ENCODE assay signal across 25 cellular contexts in genomic region chr9:90926920-90927319, GRCh38.
"Had no signal": no experiment of that assay in that cellular context is flagged by ENCODE, and none has a peak within 500 bp of the region (broad histone marks: within the 10 kb centered on the region; RNA-seq: fewer than 3 reads in every experiment).

No MANE protein-coding gene starts in this region.

- H3K27me3 ChIP-seq: foreskin keratinocyte, hepatocyte, ovary, right lobe of liver, suprapubic skin, tibial nerve had no signal

- H3K4me3 Mint-ChIP-seq: activated CD4-positive, alpha-beta memory T cell treated with anti-CD3 and anti-CD28 coated beads, Interleukin-2, amount 10 ng/mL, durations not matched to agents 7 days and 5 days; activated naive CD4-positive, alpha-beta T cell treated with anti-CD3 and anti-CD28 coated beads, Interleukin-2, amount 10 ng/mL, durations not matched to agents 7 days and 5 days; activated T-cell treated with anti-CD3 and anti-CD28 coated beads, Interleukin-2, amount 50 U/mL, for 72 hours; brain; dendritic cell treated with granulocyte-macrophage colony-stimulating factor and Interleukin-4, amounts not matched to agents 40 ng/mL and 50 ng/mL, for 4 days; immature natural killer cell; memory B cell; nephron; stimulated activated effector memory CD8-positive, alpha-beta T cell treated with anti-CD3 and anti-CD28 coated beads, Interleukin-12 subunit alpha, Interleukin-12 subunit beta, amount 100 ng/mL, for 72 hours; stimulated activated naive CD8-positive, alpha-beta T cell treated with anti-CD3 and anti-CD28 coated beads, Interleukin-15, amount 100 ng/mL, for 72 hours; T-helper 17 cell had no signal

- H3K27ac ChIP-seq: foreskin keratinocyte, hepatocyte, neutrophil, ovary, right lobe of liver, suprapubic skin, tibial nerve had no signal

- H3K9me3 ChIP-seq: neutrophil, ovary, right lobe of liver, suprapubic skin, tibial nerve had no signal

- H3K27me3 Mint-ChIP-seq: memory B cell had no signal

- H2AFZ ChIP-seq: hepatocyte had no signal

- H3K36me3 ChIP-seq: neutrophil, ovary, right lobe of liver, suprapubic skin, tibial nerve had no signal

- H3K79me2 ChIP-seq: hepatocyte had no signal

- H3K4me1 ChIP-seq: suprapubic skin, tibial nerve had no signal

- DNase-seq: activated CD4-positive, alpha-beta memory T cell treated with anti-CD3 and anti-CD28 coated beads, Interleukin-2, amount 10 ng/mL, durations not matched to agents 7 days and 5 days; activated CD4-positive, alpha-beta T cell treated with anti-CD3 and anti-CD28 coated beads for 48 hours; activated effector memory CD4-positive, alpha-beta T cell treated with anti-CD3 and anti-CD28 coated beads, Interleukin-2, amount 50 U/mL, for 16 hours; activated naive CD4-positive, alpha-beta T cell treated with anti-CD3 and anti-CD28 coated beads, Interleukin-2, amount 10 ng/mL, durations not matched to agents 7 days and 5 days; activated T-cell treated with anti-CD3 and anti-CD28 coated beads, Interleukin-2, amount 50 U/mL, for 72 hours; effector CD8-positive, alpha-beta T cell; erythroblast; immature natural killer cell; left ventricle myocardium superior; ovary; right lobe of liver; stimulated activated CD4-positive, alpha-beta T cell treated with anti-CD3 and anti-CD28 coated beads, Interleukin-2, amount 100 ng/mL, for 24 hours; stimulated activated naive CD8-positive, alpha-beta T cell treated with anti-CD3 and anti-CD28 coated beads, Interleukin-15, amount 100 ng/mL, for 72 hours; T-helper 17 cell had no signal

- H3K36me3 Mint-ChIP-seq: activated naive CD4-positive, alpha-beta T cell treated with anti-CD3 and anti-CD28 coated beads, Interleukin-2, amount 10 ng/mL, durations not matched to agents 7 days and 5 days; brain; immature natural killer cell; memory B cell; stimulated activated effector memory CD8-positive, alpha-beta T cell treated with anti-CD3 and anti-CD28 coated beads, Interleukin-12 subunit alpha, Interleukin-12 subunit beta, amount 100 ng/mL, for 72 hours had no signal

- ATAC-seq: left ventricle myocardium superior; right lobe of liver; stimulated activated naive CD8-positive, alpha-beta T cell treated with anti-CD3 and anti-CD28 coated beads, Interleukin-15, amount 100 ng/mL, for 72 hours; T-helper 17 cell had no signal

- H3K4me2 ChIP-seq: hepatocyte had no signal

- H3K4me1 Mint-ChIP-seq: activated naive CD4-positive, alpha-beta T cell treated with anti-CD3 and anti-CD28 coated beads, Interleukin-2, amount 10 ng/mL, durations not matched to agents 7 days and 5 days; immature natural killer cell; stimulated activated naive CD8-positive, alpha-beta T cell treated with anti-CD3 and anti-CD28 coated beads, Interleukin-15, amount 100 ng/mL, for 72 hours; T-helper 17 cell had no signal

- H3K9me3 Mint-ChIP-seq: activated CD4-positive, alpha-beta memory T cell treated with anti-CD3 and anti-CD28 coated beads, Interleukin-2, amount 10 ng/mL, durations not matched to agents 7 days and 5 days; activated naive CD4-positive, alpha-beta T cell treated with anti-CD3 and anti-CD28 coated beads, Interleukin-2, amount 10 ng/mL, durations not matched to agents 7 days and 5 days; activated T-cell treated with anti-CD3 and anti-CD28 coated beads, Interleukin-2, amount 50 U/mL, for 72 hours; dendritic cell treated with granulocyte-macrophage colony-stimulating factor and Interleukin-4, amounts not matched to agents 40 ng/mL and 50 ng/mL, for 4 days; immature natural killer cell; memory B cell; nephron; stimulated activated effector memory CD8-positive, alpha-beta T cell treated with anti-CD3 and anti-CD28 coated beads, Interleukin-12 subunit alpha, Interleukin-12 subunit beta, amount 100 ng/mL, for 72 hours; stimulated activated naive CD8-positive, alpha-beta T cell treated with anti-CD3 and anti-CD28 coated beads, Interleukin-15, amount 100 ng/mL, for 72 hours had no signal

- H3K27ac Mint-ChIP-seq: activated CD4-positive, alpha-beta memory T cell treated with anti-CD3 and anti-CD28 coated beads, Interleukin-2, amount 10 ng/mL, durations not matched to agents 7 days and 5 days; activated naive CD4-positive, alpha-beta T cell treated with anti-CD3 and anti-CD28 coated beads, Interleukin-2, amount 10 ng/mL, durations not matched to agents 7 days and 5 days; activated T-cell treated with anti-CD3 and anti-CD28 coated beads, Interleukin-2, amount 50 U/mL, for 72 hours; brain; dendritic cell treated with granulocyte-macrophage colony-stimulating factor and Interleukin-4, amounts not matched to agents 40 ng/mL and 50 ng/mL, for 4 days; immature natural killer cell; memory B cell; nephron; stimulated activated effector memory CD8-positive, alpha-beta T cell treated with anti-CD3 and anti-CD28 coated beads, Interleukin-12 subunit alpha, Interleukin-12 subunit beta, amount 100 ng/mL, for 72 hours; stimulated activated naive CD8-positive, alpha-beta T cell treated with anti-CD3 and anti-CD28 coated beads, Interleukin-15, amount 100 ng/mL, for 72 hours; T-helper 17 cell had no signal

- H3K4me3 ChIP-seq: hepatocyte, ovary, right lobe of liver, skin epidermis, suprapubic skin, tibial nerve had no signal
